Comparison of ENCODE assay signal across 9 cellular contexts in genomic region chr1:39639333-39640130, GRCh38. TPM values are rescaled to one million over a fixed set of nuclear protein-coding genes. Genes with fewer than 3 reads are reported as not detected.
A peak's percentile ranks its signal among the peaks of the same experiment; 100 is the strongest.
DNase-seq lines count a peak whose midpoint lies in the region; ATAC-seq, FAIRE-seq and TF ChIP-seq lines count a peak whose summit lies in the region.
"Had no signal": no experiment of that assay in that cellular context is flagged by ENCODE, and none has a peak within 500 bp of the region (broad histone marks: within the 10 kb centered on the region; RNA-seq: fewer than 3 reads in every experiment).

HEYL (minus strand) TSS chr1:39639643; CDS start chr1:39639625, 18 bp downstream.

- intact Hi-C loops in HepG2 (cut with micrococcal nuclease; ENCODE audit: unreplicated experiment), result no loop called here

- in situ Hi-C loops in HepG2 (cut with HindIII; ENCODE audit: extremely low pct_ligation_motif_present, low pct_unique_long_range_greater_than_20kb), result no loop called here

- peak within 1 kb of the TSS in 2 of 3 experiments; percentile 40 to 58; a peak in 4 of 6 replicates for H3K4me3 ChIP-seq in HepG2 (replicated peaks in 1 of 3; ENCODE audit: insufficient read depth in 1 of 3, low read depth in 2 of 3, low read length in 3 of 3)

- H4K20me1 ChIP-seq in HepG2 (ENCODE audit: insufficient read depth, low read length), result no peaks in the 10 kb centered on the region

- H3K36me3 ChIP-seq in HepG2 (replicated peaks in 1 of 2; ENCODE audit: control insufficient read depth in 1 of 2, insufficient read depth in 2 of 2, low read length in 2 of 2), result no peaks in the 10 kb centered on the region

- no peak within 1 kb of the TSS for H3K9ac ChIP-seq in HepG2 (ENCODE audit: insufficient read depth, low read depth, low read length)

- no peak for TF ChIP-seq EP300 in HepG2 (IDR thresholded peaks at IDR 0.05; ENCODE audit: low read depth in 2 of 2, low read length in 2 of 2)
- no peak for TF ChIP-seq EP300 in HepG2 (CRISPR knock-in tag; IDR thresholded peaks at IDR 0.05; ENCODE audit: borderline replicate concordance)

- no peaks in the 10 kb centered on the region for H3K36me3 Mint-ChIP-seq in central memory CD8-positive, alpha-beta T cell (ENCODE audit: insufficient read depth)

- H3K4me1 Mint-ChIP-seq in central memory CD8-positive, alpha-beta T cell, result no peaks in the 10 kb centered on the region

- H3K27ac ChIP-seq in HepG2 (ENCODE audit: extremely low read length, insufficient read depth, low read length), result no peak within 1 kb of the TSS

- H3K9me3 Mint-ChIP-seq in central memory CD8-positive, alpha-beta T cell, result no peaks in the 10 kb centered on the region

- H2AFZ ChIP-seq in HepG2 (ENCODE audit: low read length), result no peak within 1 kb of the TSS

- peak; percentile 64 for TF ChIP-seq RAD21 in HepG2 (CRISPR knock-in tag; IDR thresholded peaks at IDR 0.05)

- no peak for FAIRE-seq in HepG2 (lab: Jason Lieb, UNC)

- no peaks in the 10 kb centered on the region for H3K79me2 ChIP-seq in HepG2 (ENCODE audit: insufficient read depth, low read length)

- CTCF ChIA-PET in HepG2 (lab: Yijun Ruan, JAX; ENCODE audit: low intra/inter-chr PET ratio, low total read pairs), result interaction anchor here (0.7 kb wide), 1 partner anchor 14 kb away, joined by 3 read pairs; no protein-coding TSS in a partner anchor

- peaks cover 36% of the 10 kb centered on the region for H3K27me3 Mint-ChIP-seq in central memory CD8-positive, alpha-beta T cell

- no peaks in the 10 kb centered on the region for H3K9me3 ChIP-seq in HepG2 (ENCODE audit: low read length)

- H3K27ac Mint-ChIP-seq in central memory CD8-positive, alpha-beta T cell (ENCODE audit: low read depth), result no peak within 1 kb of the TSS

- H3K4me2 ChIP-seq in HepG2 (ENCODE audit: low read depth, low read length), result peak within 1 kb of the TSS; percentile 21; the same call in 1 of the 2 replicates

- ATAC-seq in central memory CD8-positive, alpha-beta T cell (replicated peaks; ENCODE audit: extremely low read depth, poor library complexity, severe bottlenecking), result peak; percentile 10
- ATAC-seq in HepG2 (peak; percentile 92), HG03457 (IDR thresholded peaks at IDR 0.05; ENCODE audit: unreplicated experiment) (no peak)

- H3K27me3 ChIP-seq in HepG2 (ENCODE audit: control insufficient read depth in 1 of 2, insufficient read depth in 2 of 2, low read length in 2 of 2), result peaks cover 1 to 33% of the 10 kb centered on the region in 2 experiments; a peak in 4 of 5 replicates

- TF ChIP-seq POLR2A in HepG2 (IDR thresholded peaks at IDR 0.05; ENCODE audit: insufficient read depth in 1 of 2, low read depth in 2 of 2, low read length in 2 of 2), result no peak

- peak; percentile 61 for DNase-seq in EL
- peak; percentile 100 for DNase-seq in NCI-H1694 treated with DMSO at 0.1 percent for 48 hours (lab: John Stamatoyannopoulos, UW)
- peak; percentile 21 for DNase-seq in activated CD4-positive, CD25-positive, alpha-beta regulatory T cell treated with anti-CD3 and anti-CD28 coated beads, Interleukin-2, amount 50 U/mL, for 16 hours (ENCODE audit: low read depth, low spot score)
- DNase-seq in central memory CD8-positive, alpha-beta T cell (ENCODE audit: low spot score in 2 of 2), result peak in 1 of 2 donors; percentile 15
- DNase-seq in HepG2 (ENCODE audit: low spot score), result peak; percentile 40
- peak; percentile 57 to 73 (median 61) for DNase-seq in stimulated activated CD4-positive, alpha-beta T cell treated with anti-CD3 and anti-CD28 coated beads, TNF-alpha, amount 100 ng/mL, for 4 hours (ENCODE audit: low read depth in 3 of 3)
- no peak for DNase-seq in superior temporal gyrus (ENCODE audit: extremely low spot score)

- POLR2A ChIA-PET in HepG2 (lab: Yijun Ruan, JAX), result no interaction called here

- WGBS in HepG2 (ENCODE audit: low lambda C conversion rate), result 65% methylated on average over 24 of the region's 88 CpGs

- H3K4me1 ChIP-seq in HepG2 (ENCODE audit: insufficient read depth, low read length), result no peaks in the 10 kb centered on the region

- BruUV-seq in HepG2 (replicated peaks; lab: Mats Ljungman, UMichigan), result no TSS peak

- H3K4me3 Mint-ChIP-seq in central memory CD8-positive, alpha-beta T cell, result peak within 1 kb of the TSS; percentile 46

- peak; percentile 62 for TF ChIP-seq CTCF in HepG2 (CRISPR knock-in tag; IDR thresholded peaks at IDR 0.05)

TF ChIP-seq in HepG2, 621 proteins besides CTCF, POLR2A, EP300 and RAD21 (continues in another document):
- TF ChIP-seq MXD1 (CRISPR knock-in tag; IDR thresholded peaks at IDR 0.05), result 0 out of 2 replicates have a peak, but pooled peaks have one; percentile 56
- peak; percentile 44 to 60; a peak in 1 of 4 replicates for TF ChIP-seq HMGXB4 (CRISPR knock-in tag; IDR thresholded peaks at IDR 0.05; ENCODE audit: borderline replicate concordance in 1 of 2, low read depth in 1 of 2)
- peak; percentile 62; the same call in 1 of the 2 replicates for TF ChIP-seq KDM5B (CRISPR knock-in tag; IDR thresholded peaks at IDR 0.05; ENCODE audit: borderline replicate concordance)
- TF ChIP-seq SMC3 (IDR thresholded peaks at IDR 0.05; ENCODE audit: low read length), result 0 out of 2 replicates have a peak, but pooled peaks have one; percentile 3
- TF ChIP-seq GABPB1 (CRISPR knock-in tag; IDR thresholded peaks at IDR 0.05), result peak; percentile 39; the same call in 1 of the 2 replicates
- TF ChIP-seq ZKSCAN5 (CRISPR knock-in tag; IDR thresholded peaks at IDR 0.05), result no peak
- 0 out of 2 replicates have a peak, but pooled peaks have one; percentile 43 for TF ChIP-seq ZNF691 (CRISPR knock-in tag; IDR thresholded peaks at IDR 0.05; ENCODE audit: borderline replicate concordance, low read depth)
- TF ChIP-seq CBX1 (IDR thresholded peaks at IDR 0.05; ENCODE audit: low read depth), result no peak
- TF ChIP-seq ZNF83 (CRISPR knock-in tag; IDR thresholded peaks at IDR 0.05; ENCODE audit: borderline replicate concordance), result no peak
- TF ChIP-seq ZBTB26 (CRISPR knock-in tag; IDR thresholded peaks at IDR 0.05; ENCODE audit: borderline replicate concordance), result no peak

RNA-seq across cellular contexts. Expression of gene HEYL, which starts in this region (rescaled TPM):
- 0.04 TPM in 1 of 2 replicates, not detected in the other for total RNA-seq in HepG2 (2016; rRNA removed; fragmentation: Illumina TruSeq; extraction: Trizol)
- not detected in 2 replicates for total RNA-seq in HepG2 (2016; cell fraction: cytosol; rRNA removed; fragmentation: Illumina TruSeq; extraction: Trizol; ENCODE audit: low read depth)
- total RNA-seq in HepG2 (2016; cell fraction: insoluble cytoplasmic fraction; rRNA removed; fragmentation: Illumina TruSeq; extraction: Trizol), result 0.04 TPM in 1 of 2 replicates, not detected in the other
- 0.03 TPM in 1 of 2 replicates, not detected in the other for total RNA-seq in HepG2 (2016; cell fraction: membrane; rRNA removed; fragmentation: Illumina TruSeq; extraction: Trizol)
- 0.09 TPM in 1 of 2 replicates, not detected in the other for total RNA-seq in HepG2 (2016; cell fraction: nucleus; rRNA removed; fragmentation: Illumina TruSeq; extraction: Trizol)
- 0.03 TPM in 1 of 2 replicates, not detected in the other for polyA plus RNA-seq in HepG2 (2011; rRNA removed)
- 0.03 and 0.05 TPM in 2 replicates for polyA plus RNA-seq in HepG2 (2011; cell fraction: cytosol; rRNA removed)
- 0.03 and 0.07 TPM in 2 replicates for polyA plus RNA-seq in HepG2 (2011; cell fraction: nucleus; rRNA removed)
- polyA plus RNA-seq in HepG2 (2012), result not detected in 2 replicates
- polyA plus RNA-seq in HepG2 (2016; cell fraction: cytosol; fragmentation: Illumina TruSeq; extraction: Trizol; ENCODE audit: low read depth), result not detected in 2 replicates
- 0.07 and 0.10 TPM in 2 replicates for polyA plus RNA-seq in HepG2 (2016; cell fraction: insoluble cytoplasmic fraction; fragmentation: Illumina TruSeq; extraction: Trizol; ENCODE audit: low read depth)
- not detected in 2 replicates for polyA plus RNA-seq in HepG2 (2016; cell fraction: membrane; fragmentation: Illumina TruSeq; extraction: Trizol; ENCODE audit: low read depth)
- polyA plus RNA-seq in HepG2 (2016; cell fraction: nucleus; fragmentation: Illumina TruSeq; extraction: Trizol; ENCODE audit: insufficient read depth, low read depth), result not detected in 2 replicates
- 0.12 TPM in 1 of 2 replicates, not detected in the other for polyA minus RNA-seq in HepG2 (2011; rRNA and poly(A)+ RNA removed; ENCODE audit: low replicate concordance)
- polyA minus RNA-seq in HepG2 (2011; cell fraction: cytosol; rRNA and poly(A)+ RNA removed), result not detected in 2 replicates
- polyA minus RNA-seq in HepG2 (2011; cell fraction: nucleus; rRNA and poly(A)+ RNA removed), result not detected in 2 replicates
- total RNA-seq: RPMI7951 had no signal

Comparison
In these comparisons a context has a peak if more than half of its experiments do, and no peak if none do; other contexts are left out.
1. Peak in DNase-seq, ATAC-seq, H3K4me3 ChIP-seq and H3K4me2 ChIP-seq in HepG2; RNA of the gene not detected or under 1 TPM.